In genomic region chr1:21368514-21369289, GRCh38 we compare ENCODE assay signal across 1 cellular context.
TF ChIP-seq lines count a peak whose summit lies in the region.

No MANE protein-coding gene starts in this region.

TF ChIP-seq in K562, 482 proteins besides CTCF, POLR2A, EP300 and RAD21 (continued from another document and continues in another):
- no peak for TF ChIP-seq ZNF395 (CRISPR knock-in tag; IDR thresholded peaks at IDR 0.05)
- no peak for TF ChIP-seq RAD51 (IDR thresholded peaks at IDR 0.05; ENCODE audit: borderline replicate concordance, low read depth)
- TF ChIP-seq PML (IDR thresholded peaks at IDR 0.05; ENCODE audit: low read length), result no peak
- no peak for TF ChIP-seq ILF3 (IDR thresholded peaks at IDR 0.05; ENCODE audit: borderline replicate concordance)
- TF ChIP-seq RB1 (IDR thresholded peaks at IDR 0.05; ENCODE audit: low read depth), result peak; percentile 84
- TF ChIP-seq ETS2 (tag; IDR thresholded peaks at IDR 0.05; ENCODE audit: borderline replicate concordance, poor library complexity, severe bottlenecking), result no peak
- no peak for TF ChIP-seq RBM22 (IDR thresholded peaks at IDR 0.05; ENCODE audit: low read depth, low read length, poor library complexity, severe bottlenecking)
- TF ChIP-seq ZNF23 (CRISPR knock-in tag; IDR thresholded peaks at IDR 0.05), result no peak
- no peak for TF ChIP-seq ZFP30 (CRISPR knock-in tag; IDR thresholded peaks at IDR 0.05; ENCODE audit: borderline replicate concordance)
- TF ChIP-seq ZNF384 (IDR thresholded peaks at IDR 0.05; ENCODE audit: low read depth, low read length), result peak; percentile 47; the same call in 1 of the 2 replicates
- TF ChIP-seq ZEB2 (IDR thresholded peaks at IDR 0.05), result peak; percentile 58; the same call in 1 of the 2 replicates
- no peak for TF ChIP-seq CHD7 (IDR thresholded peaks at IDR 0.05; ENCODE audit: low read depth, low read length)
- TF ChIP-seq SMARCB1 (IDR thresholded peaks at IDR 0.05; ENCODE audit: insufficient read length, low read depth), result no peak
- 0 out of 2 replicates have a peak, but pooled peaks have one; percentile 30 for TF ChIP-seq ZNF583 (CRISPR knock-in tag; IDR thresholded peaks at IDR 0.05)
- TF ChIP-seq ZNF354B (CRISPR knock-in tag; IDR thresholded peaks at IDR 0.05), result no peak
- no peak; the same call in 1 of the 2 replicates for TF ChIP-seq MTA3 (IDR thresholded peaks at IDR 0.05; ENCODE audit: borderline replicate concordance)
- TF ChIP-seq, protein P1, sequence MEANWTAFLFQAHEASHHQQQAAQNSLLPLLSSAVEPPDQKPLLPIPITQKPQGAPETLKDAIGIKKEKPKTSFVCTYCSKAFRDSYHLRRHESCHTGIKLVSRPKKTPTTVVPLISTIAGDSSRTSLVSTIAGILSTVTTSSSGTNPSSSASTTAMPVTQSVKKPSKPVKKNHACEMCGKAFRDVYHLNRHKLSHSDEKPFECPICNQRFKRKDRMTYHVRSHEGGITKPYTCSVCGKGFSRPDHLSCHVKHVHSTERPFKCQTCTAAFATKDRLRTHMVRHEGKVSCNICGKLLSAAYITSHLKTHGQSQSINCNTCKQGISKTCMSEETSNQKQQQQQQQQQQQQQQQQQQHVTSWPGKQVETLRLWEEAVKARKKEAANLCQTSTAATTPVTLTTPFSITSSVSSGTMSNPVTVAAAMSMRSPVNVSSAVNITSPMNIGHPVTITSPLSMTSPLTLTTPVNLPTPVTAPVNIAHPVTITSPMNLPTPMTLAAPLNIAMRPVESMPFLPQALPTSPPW (CRISPR knock-in tag; IDR thresholded peaks at IDR 0.05), result no peak
- TF ChIP-seq HCFC1 (IDR thresholded peaks at IDR 0.05; ENCODE audit: low read depth, low read length), result 0 out of 2 replicates have a peak, but pooled peaks have one; percentile 22
- peak; percentile 39; the same call in 1 of the 2 replicates for TF ChIP-seq THRAP3 (IDR thresholded peaks at IDR 0.05; ENCODE audit: borderline replicate concordance)
- TF ChIP-seq ZBTB9 (CRISPR knock-in tag; IDR thresholded peaks at IDR 0.05), result 0 out of 2 replicates have a peak, but pooled peaks have one; percentile 69
- TF ChIP-seq HBP1 (CRISPR knock-in tag; IDR thresholded peaks at IDR 0.05), result peak; percentile 81; the same call in 1 of the 2 replicates
- TF ChIP-seq CEBPB (tag; IDR thresholded peaks at IDR 0.05), result no peak
- TF ChIP-seq CBX1 (IDR thresholded peaks at IDR 0.05; ENCODE audit: low read depth), result no peak
- no peak for TF ChIP-seq PATZ1 (CRISPR knock-in tag; IDR thresholded peaks at IDR 0.05; ENCODE audit: borderline replicate concordance)
